8 cellular contexts compared by ENCODE assay signal in genomic region chr2:178478102-178478441, GRCh38. TPM values are rescaled to one million over a fixed set of nuclear protein-coding genes. Genes with fewer than 3 reads are reported as not detected.
A peak's percentile ranks its signal among the peaks of the same experiment; 100 is the strongest.
DNase-seq lines count a peak whose midpoint lies in the region; ATAC-seq and TF ChIP-seq lines count a peak whose summit lies in the region.

No MANE protein-coding gene starts in this region.

- TF ChIP-seq CTCF in LNCaP clone FGC (IDR thresholded peaks at IDR 0.05; ENCODE audit: control insufficient read depth, extremely low read depth, insufficient read depth) (no peak), mammary epithelial cell (conservative IDR thresholded peaks at IDR 0.05 in 1 of 2, IDR thresholded peaks at IDR 0.05 in 1 of 2; ENCODE audit: extremely low read depth in 1 of 2, insufficient read depth in 1 of 2, low read depth in 1 of 2, low read length in 2 of 2) (no peak)

- peak overlapping the region; percentile 86 for H3K56ac ChIP-seq in mesendoderm (ENCODE audit: low read length)

- H3K79me2 ChIP-seq in mammary epithelial cell (ENCODE audit: insufficient read depth, low read length) (peaks cover 24% of the 10 kb centered on the region), mesendoderm (ENCODE audit: control insufficient read depth, insufficient read depth, low read length) (peaks cover 2% of the 10 kb centered on the region)

- BruUV-seq in mammary epithelial cell (replicated peaks; lab: Mats Ljungman, UMichigan): no TSS peak

- peak overlapping the region; percentile 98 for H3K9ac ChIP-seq in mammary epithelial cell (ENCODE audit: insufficient read depth, low read length)
- H3K9ac ChIP-seq in mesendoderm (ENCODE audit: low read length): peak overlapping the region; percentile 92

- WGBS in mammary epithelial cell (ENCODE audit: low coverage, missing lambda C conversion rate): 4% methylated on average over 10 of the region's 10 CpGs
- WGBS in mesendoderm (ENCODE audit: extremely low coverage, insufficient coverage, low lambda C conversion rate): no CpG with 5 or more reads among the region's 10 CpGs
- WGBS in aorta, 2 donors: 0 to 1% methylated on average over 10 of the region's 10 CpGs

- H4K8ac ChIP-seq in mesendoderm (ENCODE audit: low read depth, low read length): no peak overlapping the region

- H3K23ac ChIP-seq in mesendoderm (ENCODE audit: low read length): no peak overlapping the region

- no peak overlapping the region for H2BK5ac ChIP-seq in mesendoderm (ENCODE audit: low read length)

- H3K4me2 ChIP-seq in mammary epithelial cell (ENCODE audit: insufficient read depth, low read depth, low read length) (peak overlapping the region; percentile 95), mesendoderm (ENCODE audit: low read length) (peak overlapping the region; percentile 78)

- DNase-seq in activated naive CD4-positive, alpha-beta T cell (lab: John Stamatoyannopoulos, UW): no peak
- DNase-seq in LNCaP clone FGC (ENCODE audit: low read depth): no peak
- DNase-seq in mammary epithelial cell: peak; percentile 14
- DNase-seq in mesendoderm: no peak
- DNase-seq in aorta: no peak
- no peak for DNase-seq in NCI-H2029 treated with DMSO at 0.1 percent for 48 hours (lab: John Stamatoyannopoulos, UW)
- DNase-seq in iPS-NIHi11 (ENCODE audit: low spot score): no peak

- H3K27ac ChIP-seq in mammary epithelial cell (ENCODE audit: insufficient read depth, low read depth, low read length) (peak overlapping the region; percentile 91), mesendoderm (ENCODE audit: low read depth, low read length) (no peak overlapping the region), aorta (ENCODE audit: low read depth in 1 of 2, low read length in 2 of 2) (peak overlapping the region in 1 of 2 donors; percentile 90)

- H3K4me3 ChIP-seq in LNCaP clone FGC (ENCODE audit: low read depth, low read length): peak overlapping the region; percentile 74
- H3K4me3 ChIP-seq in mammary epithelial cell (replicated peaks in 1 of 3; ENCODE audit: insufficient read depth in 1 of 3, low read depth in 2 of 3, low read length in 3 of 3): peak overlapping the region; percentile 73 to 95 (median 88)
- H3K4me3 ChIP-seq in mesendoderm (ENCODE audit: low read length): peak overlapping the region; percentile 79
- H3K4me3 ChIP-seq in aorta (ENCODE audit: low read length in 2 of 2): peak overlapping the region; percentile 78 to 88

- no peaks in the 10 kb centered on the region for H4K20me1 ChIP-seq in mammary epithelial cell (ENCODE audit: insufficient read depth, low read length)

- peaks cover 5% of the 10 kb centered on the region for H3K79me1 ChIP-seq in mesendoderm (ENCODE audit: low read length)

- H3K27me3 Mint-ChIP-seq in activated naive CD4-positive, alpha-beta T cell treated with anti-CD3 and anti-CD28 coated beads, Interleukin-2, amount 50 U/mL, for 24 hours: no peaks in the 10 kb centered on the region

- ATAC-seq in aorta (ENCODE audit: low FRiP score): no peak

- H3K36me3 ChIP-seq in mammary epithelial cell (ENCODE audit: insufficient read depth, low read length): no peaks in the 10 kb centered on the region
- H3K36me3 ChIP-seq in mesendoderm (ENCODE audit: control insufficient read depth, insufficient read depth, low read length): no peaks in the 10 kb centered on the region
- no peaks in the 10 kb centered on the region for H3K36me3 ChIP-seq in aorta (ENCODE audit: control insufficient read depth in 1 of 2, insufficient read depth in 2 of 2, low read length in 1 of 2)

- H3K4me1 ChIP-seq in mammary epithelial cell (ENCODE audit: insufficient read depth, low read length) (peaks cover 25% of the 10 kb centered on the region), mesendoderm (ENCODE audit: control insufficient read depth, low read depth, low read length) (no peaks in the 10 kb centered on the region), aorta (ENCODE audit: control insufficient read depth in 1 of 2, insufficient read depth in 2 of 2, low read length in 2 of 2) (peaks cover 0 to 4% of the 10 kb centered on the region in 2 donors)

- no peak overlapping the region for H2BK120ac ChIP-seq in mesendoderm (ENCODE audit: low read depth, low read length)

- H3K9me3 ChIP-seq in mammary epithelial cell (replicated peaks; ENCODE audit: insufficient read depth, low read length) (no peaks in the 10 kb centered on the region), aorta (ENCODE audit: control insufficient read depth, low read length) (no peaks in the 10 kb centered on the region)

- peak overlapping the region; percentile 99 for H3K4me3 Mint-ChIP-seq in activated naive CD4-positive, alpha-beta T cell treated with anti-CD3 and anti-CD28 coated beads, Interleukin-2, amount 50 U/mL, for 24 hours

- no peak overlapping the region for H3K18ac ChIP-seq in mesendoderm (ENCODE audit: low read length)

- H2AFZ ChIP-seq in mammary epithelial cell (ENCODE audit: low read depth, low read length): peak overlapping the region; percentile 100

- no peaks in the 10 kb centered on the region for H3K9me3 Mint-ChIP-seq in activated naive CD4-positive, alpha-beta T cell treated with anti-CD3 and anti-CD28 coated beads, Interleukin-2, amount 50 U/mL, for 24 hours

- H3K4me1 Mint-ChIP-seq in activated naive CD4-positive, alpha-beta T cell treated with anti-CD3 and anti-CD28 coated beads, Interleukin-2, amount 50 U/mL, for 24 hours: peaks cover 36% of the 10 kb centered on the region

- CTCF ChIA-PET in mammary epithelial cell (lab: Charles Lee; ENCODE audit: low non-redundant PET): no interaction called here

- H3K27me3 ChIP-seq in mammary epithelial cell (ENCODE audit: insufficient read depth, low read length) (no peaks in the 10 kb centered on the region), mesendoderm (ENCODE audit: insufficient read depth, low read length, poor library complexity) (no peaks in the 10 kb centered on the region), aorta (ENCODE audit: control insufficient read depth in 1 of 2, insufficient read depth in 2 of 2, low read length in 1 of 2) (no peaks in the 10 kb centered on the region)

- no peak overlapping the region for H2AK5ac ChIP-seq in mesendoderm (ENCODE audit: low read length)

- H2BK15ac ChIP-seq in mesendoderm (replicated peaks; ENCODE audit: low read depth): no peak overlapping the region

- H4K5ac ChIP-seq in mesendoderm (ENCODE audit: low read length): no peak overlapping the region

- intact Hi-C loops in mammary epithelial cell (cut with micrococcal nuclease): loop anchor here (1.0 to 5.0 kb wide), 5 partner anchors 27 to 437 kb away; partner anchors contain the start of genes PJVK, PRKRA and RBM45
- intact Hi-C loops in aorta (cut with DNase I): loop anchor here in 1 of 2 donors (2.0 kb wide), 1 partner anchor 29 kb away; no protein-coding TSS in a partner anchor

- H3K27ac Mint-ChIP-seq in activated naive CD4-positive, alpha-beta T cell treated with anti-CD3 and anti-CD28 coated beads, Interleukin-2, amount 50 U/mL, for 24 hours: peak overlapping the region; percentile 96

- peak overlapping the region; percentile 60 for H3K4ac ChIP-seq in mesendoderm (ENCODE audit: low read depth, low read length)

- in situ Hi-C loops in mammary epithelial cell (cut with MboI; ENCODE audit: low sequenced_read_pairs in 2 of 2): no loop called here

- dilution Hi-C loops in mammary epithelial cell (cut with HindIII; ENCODE audit: low sequenced_read_pairs): no loop called here

- H3K36me3 Mint-ChIP-seq in activated naive CD4-positive, alpha-beta T cell treated with anti-CD3 and anti-CD28 coated beads, Interleukin-2, amount 50 U/mL, for 24 hours: no peaks in the 10 kb centered on the region

RNA-seq across cellular contexts. Expression of gene FKBP7, which starts 0.3 kb away (rescaled TPM):
- total RNA-seq in mammary epithelial cell (1 to 10 TPM; 1.6 to 2.3 TPM), aorta (10 to 100 TPM; 23.6 to 28.0 TPM)
- polyA plus RNA-seq in mammary epithelial cell (2.7 TPM), aorta (10 to 100 TPM; 12.8 to 41.5 TPM)
- not detected for polyA minus RNA-seq in mammary epithelial cell
- polyA plus RNA-seq in mesendoderm (2013, experiment 1 of 2): 5.2 TPM
- 4.7 TPM for polyA plus RNA-seq in mesendoderm (2013, experiment 2 of 2)

RNA-seq across cellular contexts. Expression of gene PLEKHA3, which starts 2.2 kb away (rescaled TPM):
- 10 to 100 TPM in 1 of 2 donors, 1 to 10 TPM in 1; 6.0 to 29.7 TPM for total RNA-seq in mammary epithelial cell
- polyA plus RNA-seq in mammary epithelial cell: 7.9 TPM
- polyA minus RNA-seq in mammary epithelial cell: 24.0 TPM
- 16.3 TPM for polyA plus RNA-seq in mesendoderm (2013, experiment 1 of 2)
- 14.2 TPM for polyA plus RNA-seq in mesendoderm (2013, experiment 2 of 2)
- total RNA-seq in aorta: 10 to 100 TPM; 41.2 to 43.9 TPM
- polyA plus RNA-seq in aorta: 1 to 10 TPM; 3.1 to 3.9 TPM

RNA-seq across cellular contexts. Expression of gene PJVK, which starts 26.9 kb away (rescaled TPM):
- total RNA-seq in mammary epithelial cell (1 to 10 TPM; 1.3 to 4.3 TPM), aorta (1 to 10 TPM; 2.2 to 8.4 TPM)
- polyA plus RNA-seq in mammary epithelial cell (0.56 TPM), aorta (10 to 100 TPM in 1 of 2 donors, under 1 TPM in 1; 0.75 to 10.6 TPM)
- not detected for polyA minus RNA-seq in mammary epithelial cell
- polyA plus RNA-seq in mesendoderm (2013, experiment 1 of 2): 1.9 TPM
- 1.1 TPM for polyA plus RNA-seq in mesendoderm (2013, experiment 2 of 2)

RNA-seq across cellular contexts. Expression of gene PRKRA, which starts 27.1 kb away (rescaled TPM):
- total RNA-seq in mammary epithelial cell (10 to 100 TPM; 49.0 to 66.8 TPM), aorta (10 to 100 TPM; 55.6 to 69.9 TPM)
- polyA plus RNA-seq in mammary epithelial cell (28.2 TPM), aorta (10 to 100 TPM; 43.1 to 56.1 TPM)
- 46.2 TPM for polyA minus RNA-seq in mammary epithelial cell
- polyA plus RNA-seq in mesendoderm (2013, experiment 1 of 2): 46.3 TPM
- polyA plus RNA-seq in mesendoderm (2013, experiment 2 of 2): 46.3 TPM

Comparison
In these comparisons a context has a peak if more than half of its experiments do, and no peak if none do; other contexts are left out.
1. RNA of gene FKBP7, which starts 0.3 kb away (total RNA-seq): 23.6 to 28.0 TPM in aorta; 1.6 to 2.3 TPM in mammary epithelial cell; every median in the first group is over 4 times any median in the second.
2. Peak in every context shown above with its lines, with median percentiles within 50 percentile points of each other: H3K4me3 ChIP-seq.